29 cellular contexts compared by ENCODE assay signal in the genomic region with DNA sequence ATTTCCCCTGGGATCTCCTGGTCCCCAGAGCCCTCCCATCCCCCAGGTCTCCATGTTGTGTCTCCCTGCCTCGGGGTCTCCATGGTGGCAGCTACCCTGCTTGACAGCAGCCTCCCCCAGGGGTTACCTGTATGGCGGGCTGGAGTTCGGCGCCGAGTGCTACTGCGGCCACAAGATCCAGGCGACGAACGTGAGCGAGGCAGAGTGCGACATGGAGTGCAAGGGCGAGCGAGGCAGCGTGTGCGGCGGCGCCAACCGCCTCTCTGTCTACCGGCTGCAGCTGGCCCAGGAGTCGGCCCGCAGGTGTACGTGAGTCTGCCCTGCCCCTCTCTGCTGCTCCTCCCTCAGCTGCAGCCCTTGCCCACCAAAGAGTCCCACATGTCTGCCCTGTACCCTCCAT.
"Had no signal": no experiment of that assay in that cellular context is flagged by ENCODE, and none has a peak within 500 bp of the region (broad histone marks: within the 10 kb centered on the region; RNA-seq: fewer than 3 reads in every experiment).

No MANE protein-coding gene starts in this region.

- FAIRE-seq: colon had no signal

- H3K9me3 ChIP-seq: adrenal gland, body of pancreas, esophagus muscularis mucosa, gastroesophageal sphincter had no signal

- H3K36me3 ChIP-seq: adrenal gland had no signal

- DNase-seq: activated CD4-positive, alpha-beta memory T cell treated with anti-CD3 and anti-CD28 coated beads for 36 hours; activated CD4-positive, alpha-beta T cell treated with anti-CD3 and anti-CD28 coated beads for 36 hours; activated CD4-positive, alpha-beta T cell treated with anti-CD3 and anti-CD28 coated beads, Interleukin-2, amount 10 ng/mL, durations not matched to agents 24 days and 14 days; activated CD4-positive, CD25-positive, alpha-beta regulatory T cell; activated CD4-positive, CD25-positive, alpha-beta regulatory T cell treated with anti-CD3 and anti-CD28 coated beads, Interleukin-2, amount 50 U/mL, for 72 hours; activated CD8-positive, alpha-beta memory T cell treated with anti-CD3 and anti-CD28 coated beads, Interleukin-2, amount 10 ng/mL, durations not matched to agents 7 days and 5 days; activated CD8-positive, alpha-beta memory T cell treated with anti-CD3 and anti-CD28 coated beads, Interleukin-2, amount 50 U/mL, for 4 hours; activated CD8-positive, alpha-beta T cell treated with anti-CD3 and anti-CD28 coated beads, Interleukin-2, amount 10 ng/mL, durations not matched to agents 7 days and 5 days; activated effector memory CD4-positive, alpha-beta T cell treated with anti-CD3 and anti-CD28 coated beads, Interleukin-2, amount 50 U/mL, for 16 hours; activated naive CD4-positive, alpha-beta T cell treated with anti-CD3 and anti-CD28 coated beads for 36 hours; activated naive CD8-positive, alpha-beta T cell treated with anti-CD3 and anti-CD28 coated beads for 36 hours; activated naive CD8-positive, alpha-beta T cell treated with anti-CD3 and anti-CD28 coated beads, Interleukin-2, amount 50 U/mL, for 24 hours; activated T-cell treated with anti-CD3 and anti-CD28 coated beads, Interleukin-2, amount 50 U/mL, for 1 hour; activated T-cell treated with anti-CD3 and anti-CD28 coated beads, Interleukin-2, amount 50 U/mL, for 48 hours; adrenal gland; amygdala; aorta; body of pancreas; caudate nucleus; cortex of kidney; dermis blood vessel endothelial cell; effector CD4-positive, alpha-beta T cell; effector memory CD8-positive, alpha-beta T cell; erythroblast; foreskin keratinocyte; T-helper 2 cell had no signal

- H3K4me3 ChIP-seq: adrenal gland, body of pancreas, esophagus muscularis mucosa, gastroesophageal sphincter had no signal

- H3K4me1 ChIP-seq: adrenal gland, body of pancreas, esophagus muscularis mucosa, foreskin keratinocyte, gastroesophageal sphincter had no signal

- H3K27me3 ChIP-seq: body of pancreas, esophagus muscularis mucosa, foreskin keratinocyte, gastroesophageal sphincter had no signal

- H3K27ac ChIP-seq: adrenal gland, body of pancreas, esophagus muscularis mucosa, foreskin keratinocyte, gastroesophageal sphincter had no signal
